ENCODE assay signal across 19 cellular contexts in genomic region chr15:72487070-72487797, GRCh38. TPM values are rescaled to one million over a fixed set of nuclear protein-coding genes. Genes with fewer than 3 reads are reported as not detected.
DNase-seq lines count a peak whose midpoint lies in the region; ATAC-seq and TF ChIP-seq lines count a peak whose summit lies in the region.
"Had no signal": no experiment of that assay in that cellular context is flagged by ENCODE, and none has a peak within 500 bp of the region (broad histone marks: within the 10 kb centered on the region; RNA-seq: fewer than 3 reads in every experiment).

No MANE protein-coding gene starts in this region.

- CTCF ChIA-PET in CD4-positive, alpha-beta memory T cell (lab: Charles Lee; ENCODE audit: partially characterized antibody) = interaction anchor here (0.6 kb wide), 1 partner anchor 9 kb away, joined by 4 read pairs; no protein-coding TSS in a partner anchor
- CTCF ChIA-PET in naive thymus-derived CD4-positive, alpha-beta T cell (lab: Charles Lee) = no interaction called here

- H3K9me3 Mint-ChIP-seq in CD4-positive, alpha-beta memory T cell = peaks cover 0 to 6% (median 0%) of the 10 kb centered on the region in 8 donors
- no peaks in the 10 kb centered on the region for H3K9me3 Mint-ChIP-seq in naive thymus-derived CD4-positive, alpha-beta T cell
- H3K9me3 Mint-ChIP-seq: endodermal cell; stimulated activated memory B cell treated with anti-CD40 and anti-IgM and Interleukin-4, amounts not matched to agents 10 μg/mL and 1 μg/mL and 100 μg/mL, for 72 hours had no signal

- peaks cover 13 to 36% of the 10 kb centered on the region in 2 donors for H3K36me3 Mint-ChIP-seq in CD4-positive, alpha-beta memory T cell
- peaks cover 0 to 21% (median 7%) of the 10 kb centered on the region in 5 donors for H3K36me3 Mint-ChIP-seq in naive thymus-derived CD4-positive, alpha-beta T cell

- H3K4me1 Mint-ChIP-seq in CD4-positive, alpha-beta memory T cell = peaks cover 52 to 90% (median 72%) of the 10 kb centered on the region in 4 donors
- peaks cover 20 to 98% (median 87%) of the 10 kb centered on the region in 7 donors for H3K4me1 Mint-ChIP-seq in naive thymus-derived CD4-positive, alpha-beta T cell

- H3K27me3 Mint-ChIP-seq in CD4-positive, alpha-beta memory T cell = no peaks in the 10 kb centered on the region
- H3K27me3 Mint-ChIP-seq in naive thymus-derived CD4-positive, alpha-beta T cell = no peaks in the 10 kb centered on the region
- H3K27me3 Mint-ChIP-seq: stimulated activated memory B cell treated with anti-CD40 and anti-IgM and Interleukin-4, amounts not matched to agents 10 μg/mL and 1 μg/mL and 100 μg/mL, for 72 hours had no signal

- no peak overlapping the region for H3K27ac ChIP-seq in CD4-positive, alpha-beta memory T cell (ENCODE audit: low read depth, low read length)
- H3K27ac ChIP-seq in naive thymus-derived CD4-positive, alpha-beta T cell (ENCODE audit: low read depth, low read length) = no peak overlapping the region
- H3K27ac ChIP-seq: foreskin keratinocyte had no signal

- peaks cover 79% of the 10 kb centered on the region for H3K4me1 ChIP-seq in CD4-positive, alpha-beta memory T cell (ENCODE audit: insufficient read depth, low read length)
- H3K4me1 ChIP-seq in naive thymus-derived CD4-positive, alpha-beta T cell (ENCODE audit: control insufficient read depth in 2 of 2, insufficient read depth in 2 of 2, low read length in 2 of 2) = peaks cover 36 to 37% of the 10 kb centered on the region in 2 donors
- H3K4me1 ChIP-seq in BE2C = no peaks in the 10 kb centered on the region

- TF ChIP-seq CTCF in BE2C (IDR thresholded peaks at IDR 0.05; ENCODE audit: low read depth, low read length) = no peak

- intact Hi-C loops in CD4-positive, alpha-beta memory T cell (cut with micrococcal nuclease) = no loop called here
- intact Hi-C loops in naive thymus-derived CD4-positive, alpha-beta T cell (cut with micrococcal nuclease) = no loop called here

- H3K4me3 Mint-ChIP-seq in CD4-positive, alpha-beta memory T cell = peak overlapping the region in 5 of 8 donors; percentile 7 to 69 (median 43)
- peak overlapping the region in 7 of 10 donors; percentile 10 to 54 (median 20) for H3K4me3 Mint-ChIP-seq in naive thymus-derived CD4-positive, alpha-beta T cell
- H3K4me3 Mint-ChIP-seq: endodermal cell; stimulated activated memory B cell treated with anti-CD40 and anti-IgM and Interleukin-4, amounts not matched to agents 10 μg/mL and 1 μg/mL and 100 μg/mL, for 72 hours had no signal

- H3K9me3 ChIP-seq in CD4-positive, alpha-beta memory T cell (ENCODE audit: control insufficient read depth in 1 of 2, low read length in 2 of 2) = no peaks in the 10 kb centered on the region
- H3K9me3 ChIP-seq in naive thymus-derived CD4-positive, alpha-beta T cell (ENCODE audit: control insufficient read depth in 2 of 3, low read length in 3 of 3) = no peaks in the 10 kb centered on the region
- no peaks in the 10 kb centered on the region for H3K9me3 ChIP-seq in BE2C

- no peak for ATAC-seq in naive thymus-derived CD4-positive, alpha-beta T cell
- ATAC-seq: foreskin keratinocyte; left lobe of liver; stimulated activated memory B cell treated with anti-CD40 and anti-IgM and Interleukin-4, amounts not matched to agents 10 μg/mL and 1 μg/mL and 100 μg/mL, for 72 hours had no signal

- POLR2A ChIA-PET in CD4-positive, alpha-beta memory T cell (lab: Charles Lee; ENCODE audit: partially characterized antibody) = interaction anchor here (1.6 kb wide), 1 partner anchor 14 kb away, joined by 5 read pairs; no protein-coding TSS in a partner anchor
- POLR2A ChIA-PET in naive thymus-derived CD4-positive, alpha-beta T cell (lab: Charles Lee) = interaction anchor here (2.7 kb wide), 1 partner anchor 12 kb away, joined by 6 read pairs; no protein-coding TSS in a partner anchor

- no peaks in the 10 kb centered on the region for H3K27me3 ChIP-seq in CD4-positive, alpha-beta memory T cell (ENCODE audit: insufficient read depth, low read length)
- no peaks in the 10 kb centered on the region for H3K27me3 ChIP-seq in naive thymus-derived CD4-positive, alpha-beta T cell (ENCODE audit: control insufficient read depth in 2 of 2, insufficient read depth in 2 of 2, low read length in 2 of 2)
- no peaks in the 10 kb centered on the region for H3K27me3 ChIP-seq in BE2C
- H3K27me3 ChIP-seq: foreskin keratinocyte had no signal

- no peak for DNase-seq in CD4-positive, alpha-beta memory T cell
- DNase-seq in HT1080 (ENCODE audit: low read depth) = peak; percentile 39
- peak; percentile 49 for DNase-seq in astrocyte of the hippocampus (ENCODE audit: low read depth, low spot score)
- no peak for DNase-seq in naive thymus-derived CD4-positive, alpha-beta T cell
- DNase-seq in BE2C = no peak
- no peak for DNase-seq in HUDEP-2 (lab: John Stamatoyannopoulos, UW; ENCODE audit: unreplicated experiment in 76 of 76)
- DNase-seq in foreskin melanocyte = no peak
- DNase-seq in DMS79 treated with DMSO at 0.1 percent for 48 hours (lab: John Stamatoyannopoulos, UW) = no peak
- DNase-seq: activated CD4-positive, alpha-beta T cell treated with anti-CD3 and anti-CD28 coated beads, Interleukin-2, amount 50 U/mL, for 4 hours; activated T-cell treated with anti-CD3 and anti-CD28 coated beads, Interleukin-2, amount 50 U/mL, for 1 hour; AML-193; cerebellar nuclear complex; endodermal cell; foreskin keratinocyte; GOT3; NCI-H774; posterior cingulate gyrus had no signal

- H3K27ac Mint-ChIP-seq in CD4-positive, alpha-beta memory T cell = peak overlapping the region in 2 of 7 donors; percentile 22 to 34
- peak overlapping the region in 2 of 9 donors; percentile 33 to 48 for H3K27ac Mint-ChIP-seq in naive thymus-derived CD4-positive, alpha-beta T cell
- H3K27ac Mint-ChIP-seq: stimulated activated memory B cell treated with anti-CD40 and anti-IgM and Interleukin-4, amounts not matched to agents 10 μg/mL and 1 μg/mL and 100 μg/mL, for 72 hours had no signal

- no peaks in the 10 kb centered on the region for H3K36me3 ChIP-seq in CD4-positive, alpha-beta memory T cell (ENCODE audit: insufficient read depth, low read length)
- peaks cover 0 to 5% (median 0%) of the 10 kb centered on the region in 3 experiments for H3K36me3 ChIP-seq in naive thymus-derived CD4-positive, alpha-beta T cell (ENCODE audit: control insufficient read depth in 2 of 3, insufficient read depth in 3 of 3, low read length in 3 of 3)
- peaks cover 4% of the 10 kb centered on the region for H3K36me3 ChIP-seq in BE2C

- H3K4me3 ChIP-seq in CD4-positive, alpha-beta memory T cell (ENCODE audit: low read length in 2 of 2) = no peak overlapping the region
- no peak overlapping the region for H3K4me3 ChIP-seq in naive thymus-derived CD4-positive, alpha-beta T cell (ENCODE audit: low read length)
- H3K4me3 ChIP-seq in BE2C (ENCODE audit: low read depth, low read length) = no peak overlapping the region

RNA-seq across cellular contexts. Expression of gene ARIH1, which starts 13.1 kb away (rescaled TPM):
- 100 to 1,000 TPM; 203 to 210 TPM for total RNA-seq in CD4-positive, alpha-beta memory T cell
- 10 to 100 TPM; 10.5 to 36.8 TPM for polyA plus RNA-seq in CD4-positive, alpha-beta memory T cell
- 39.8 and 50.5 TPM in 2 replicates for total RNA-seq in HT1080 (2014; rRNA removed; shearing (Covaris generic))
- polyA plus RNA-seq in HT1080 (2015; cell fraction: cytosol; rRNA removed) = 29.1 and 37.8 TPM in 2 replicates
- polyA plus RNA-seq in HT1080 (2015; cell fraction: nucleus; rRNA removed) = 57.7 and 59.5 TPM in 2 replicates
- total RNA-seq in naive thymus-derived CD4-positive, alpha-beta T cell = 100 to 1,000 TPM; 128 to 191 (median 181) TPM
- 10 to 100 TPM; 20.1 to 23.3 TPM for polyA plus RNA-seq in naive thymus-derived CD4-positive, alpha-beta T cell
- 166 TPM for polyA plus RNA-seq in BE2C (2012; ENCODE audit: insufficient read depth, insufficient read length, low read depth)

Comparison
In these comparisons a context has a peak if more than half of its experiments do, and no peak if none do; other contexts are left out.
1. DNase-seq: peak in HT1080 (single experiment) and astrocyte of the hippocampus (single experiment); none in CD4-positive, alpha-beta memory T cell (0 of 5), naive thymus-derived CD4-positive, alpha-beta T cell (0 of 9), BE2C (single experiment), HUDEP-2 (0 of 76), foreskin melanocyte (single experiment) and DMS79 treated with DMSO at 0.1 percent for 48 hours (single experiment).